1 cellular context compared by ENCODE assay signal in the genomic region with DNA sequence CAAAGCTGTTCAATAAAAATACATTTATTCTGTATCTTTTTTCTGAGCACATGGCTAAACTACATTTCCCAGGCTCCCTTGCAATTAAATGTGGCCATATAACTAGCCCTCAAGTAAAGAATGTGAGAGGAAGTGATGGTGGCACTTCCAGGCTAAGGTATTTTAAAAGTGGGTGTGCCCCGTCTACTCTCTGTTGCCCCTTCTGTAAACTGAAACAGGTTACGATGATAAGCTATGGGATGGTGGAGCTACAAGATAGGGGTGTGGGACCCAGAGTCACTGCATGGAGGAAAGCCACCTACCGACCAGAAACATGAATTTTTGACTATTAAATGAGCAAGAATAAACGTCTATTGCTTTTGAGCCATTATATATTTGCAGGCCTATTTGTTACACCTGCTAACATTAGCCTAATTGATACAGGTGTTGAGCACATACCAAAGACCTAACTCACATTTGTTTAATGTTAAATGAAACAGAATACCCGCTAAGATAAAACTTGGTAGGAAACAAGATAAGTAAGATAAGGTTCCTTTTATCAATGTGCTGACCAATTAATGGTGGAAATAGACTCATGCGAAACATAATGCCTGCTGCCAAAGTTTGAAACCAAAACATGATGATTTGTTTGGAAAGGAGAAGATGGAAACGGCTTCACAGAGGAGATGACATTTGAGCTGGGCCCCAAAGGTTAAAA.
TF ChIP-seq lines count a peak whose summit lies in the region.

No MANE protein-coding gene starts in this region.

TF ChIP-seq in SK-N-SH treated with all-trans-retinoic acid at 6 μM for 48 hours, 23 proteins besides CTCF, POLR2A, EP300 and RAD21 (continued from another document):
- TF ChIP-seq, protein P1, sequence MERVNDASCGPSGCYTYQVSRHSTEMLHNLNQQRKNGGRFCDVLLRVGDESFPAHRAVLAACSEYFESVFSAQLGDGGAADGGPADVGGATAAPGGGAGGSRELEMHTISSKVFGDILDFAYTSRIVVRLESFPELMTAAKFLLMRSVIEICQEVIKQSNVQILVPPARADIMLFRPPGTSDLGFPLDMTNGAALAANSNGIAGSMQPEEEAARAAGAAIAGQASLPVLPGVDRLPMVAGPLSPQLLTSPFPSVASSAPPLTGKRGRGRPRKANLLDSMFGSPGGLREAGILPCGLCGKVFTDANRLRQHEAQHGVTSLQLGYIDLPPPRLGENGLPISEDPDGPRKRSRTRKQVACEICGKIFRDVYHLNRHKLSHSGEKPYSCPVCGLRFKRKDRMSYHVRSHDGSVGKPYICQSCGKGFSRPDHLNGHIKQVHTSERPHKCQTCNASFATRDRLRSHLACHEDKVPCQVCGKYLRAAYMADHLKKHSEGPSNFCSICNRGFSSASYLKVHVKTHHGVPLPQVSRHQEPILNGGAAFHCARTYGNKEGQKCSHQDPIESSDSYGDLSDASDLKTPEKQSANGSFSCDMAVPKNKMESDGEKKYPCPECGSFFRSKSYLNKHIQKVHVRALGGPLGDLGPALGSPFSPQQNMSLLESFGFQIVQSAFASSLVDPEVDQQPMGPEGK (CRISPR knock-in tag; IDR thresholded peaks at IDR 0.05; ENCODE audit: borderline replicate concordance) = no peak
- TF ChIP-seq CSDC2 (CRISPR knock-in tag; IDR thresholded peaks at IDR 0.05) (no peak), TCF4 (CRISPR knock-in tag; IDR thresholded peaks at IDR 0.05; ENCODE audit: borderline replicate concordance) (no peak), ZNF565 (CRISPR knock-in tag; conservative IDR thresholded peaks at IDR 0.05; ENCODE audit: low read depth) (no peak)
TF ChIP-seq in SK-N-SH treated with all-trans-retinoic acid at 6 μM for 48 hours: peak in this region for 0.
